ENCODE assay signal across 12 cellular contexts in genomic region chr16:89373355-89374110, GRCh38.
DNase-seq lines count a peak whose midpoint lies in the region; ATAC-seq and TF ChIP-seq lines count a peak whose summit lies in the region.
"Had no signal": no experiment of that assay in that cellular context is flagged by ENCODE, and none has a peak within 500 bp of the region (broad histone marks: within the 10 kb centered on the region; RNA-seq: fewer than 3 reads in every experiment).

No MANE protein-coding gene starts in this region.

- no peaks in the 10 kb centered on the region for H3K27me3 Mint-ChIP-seq in activated naive CD8-positive, alpha-beta T cell treated with anti-CD3 and anti-CD28 coated beads, Interleukin-2, amount 50 U/mL, for 24 hours
- peaks cover 17% of the 10 kb centered on the region for H3K27me3 Mint-ChIP-seq in HFFc6 (ENCODE audit: insufficient read depth)
- H3K27me3 Mint-ChIP-seq: activated naive CD8-positive, alpha-beta T cell treated with anti-CD3 and anti-CD28 coated beads, Interleukin-2, amount 10 ng/mL, durations not matched to agents 7 days and 5 days had no signal

- peak overlapping the region; percentile 6 for H3K9ac ChIP-seq in neuronal stem cell (ENCODE audit: low read depth, low read length, poor library complexity)

- peaks cover 44% of the 10 kb centered on the region for H3K79me1 ChIP-seq in neuronal stem cell (ENCODE audit: low read depth, low read length)

- no peak overlapping the region for H3K18ac ChIP-seq in neuronal stem cell (ENCODE audit: low read length)

- no peak overlapping the region for H3K23ac ChIP-seq in neuronal stem cell (ENCODE audit: low read depth, low read length, poor library complexity)

- H4K91ac ChIP-seq in neuronal stem cell (ENCODE audit: low read depth, low read length, poor library complexity): no peak overlapping the region

- WGBS in neuronal stem cell (ENCODE audit: extremely low coverage in 2 of 2, insufficient read length in 2 of 2, insufficient replicate concordance in 1 of 2), 2 donors: no CpG with 5 or more reads among the region's 32 CpGs

- no peak overlapping the region for H3K4me3 Mint-ChIP-seq in activated naive CD8-positive, alpha-beta T cell treated with anti-CD3 and anti-CD28 coated beads, Interleukin-2, amount 50 U/mL, for 24 hours
- H3K4me3 Mint-ChIP-seq in HFFc6: no peak overlapping the region
- H3K4me3 Mint-ChIP-seq: activated naive CD8-positive, alpha-beta T cell treated with anti-CD3 and anti-CD28 coated beads, Interleukin-2, amount 10 ng/mL, durations not matched to agents 7 days and 5 days had no signal

- H4K8ac ChIP-seq in neuronal stem cell (ENCODE audit: low read depth, low read length): no peak overlapping the region

- H3K27ac Mint-ChIP-seq in activated naive CD8-positive, alpha-beta T cell treated with anti-CD3 and anti-CD28 coated beads, Interleukin-2, amount 50 U/mL, for 24 hours: peak overlapping the region; percentile 49
- H3K27ac Mint-ChIP-seq in HFFc6: no peak overlapping the region

- H3K4me1 ChIP-seq in neuronal stem cell (ENCODE audit: control insufficient read depth in 2 of 2, insufficient read depth in 1 of 2, low read depth in 1 of 2, low read length in 2 of 2): peaks cover 0 to 27% of the 10 kb centered on the region in 2 donors

- H2BK120ac ChIP-seq in neuronal stem cell (ENCODE audit: low read depth, low read length): no peak overlapping the region

- H3K36me3 Mint-ChIP-seq in activated naive CD8-positive, alpha-beta T cell treated with anti-CD3 and anti-CD28 coated beads, Interleukin-2, amount 50 U/mL, for 24 hours (ENCODE audit: low read depth): peaks cover 20% of the 10 kb centered on the region
- H3K36me3 Mint-ChIP-seq in HFFc6 (ENCODE audit: low read depth): peaks cover 38% of the 10 kb centered on the region

- peaks cover 93% of the 10 kb centered on the region for H3K4me1 Mint-ChIP-seq in activated naive CD8-positive, alpha-beta T cell treated with anti-CD3 and anti-CD28 coated beads, Interleukin-2, amount 50 U/mL, for 24 hours
- peaks cover 35% of the 10 kb centered on the region for H3K4me1 Mint-ChIP-seq in HFFc6 (ENCODE audit: low read depth)

- no peak overlapping the region for H3K4ac ChIP-seq in neuronal stem cell (ENCODE audit: low read length)

- no peak overlapping the region for H3K4me2 ChIP-seq in neuronal stem cell (ENCODE audit: insufficient read depth, low read length, poor library complexity, severe bottlenecking)
- H3K4me2 ChIP-seq: PC-9 had no signal

- H3K9me3 Mint-ChIP-seq in activated naive CD8-positive, alpha-beta T cell treated with anti-CD3 and anti-CD28 coated beads, Interleukin-2, amount 50 U/mL, for 24 hours: no peaks in the 10 kb centered on the region
- H3K9me3 Mint-ChIP-seq in HFFc6: peaks cover 11% of the 10 kb centered on the region

- no peak overlapping the region for H2BK12ac ChIP-seq in neuronal stem cell (ENCODE audit: low read length)

- H2BK15ac ChIP-seq in neuronal stem cell (ENCODE audit: low read length): no peak overlapping the region

- ATAC-seq in activated naive CD8-positive, alpha-beta T cell treated with anti-CD3 and anti-CD28 coated beads, Interleukin-2, amount 50 U/mL, for 24 hours: no peak
- ATAC-seq in GM21367 (IDR thresholded peaks at IDR 0.05; ENCODE audit: unreplicated experiment) (no peak), GM21381 (IDR thresholded peaks at IDR 0.05; ENCODE audit: unreplicated experiment) (no peak)

- no peak for TF ChIP-seq CTCF in HFFc6 (IDR thresholded peaks at IDR 0.05)

- H3K14ac ChIP-seq in neuronal stem cell (ENCODE audit: low read length): no peak overlapping the region

- no peak overlapping the region for H2AFZ ChIP-seq in neuronal stem cell (ENCODE audit: low read length)
- H2AFZ ChIP-seq: PC-9 had no signal

- no peak overlapping the region for H3K27ac ChIP-seq in neuronal stem cell (replicated peaks; ENCODE audit: low read length)
- H3K27ac ChIP-seq: PC-9 had no signal

- no peak overlapping the region for H2AK5ac ChIP-seq in neuronal stem cell (ENCODE audit: low read depth, low read length)

- no peaks in the 10 kb centered on the region for H3K27me3 ChIP-seq in neuronal stem cell (ENCODE audit: control insufficient read depth in 3 of 3, insufficient read depth in 3 of 3, low read depth in 1 of 3, low read length in 3 of 3)

- no peak overlapping the region for H3K4me3 ChIP-seq in neuronal stem cell (ENCODE audit: low read length in 2 of 2)
- H3K4me3 ChIP-seq: PC-9 had no signal

- DNase-seq in A172 (ENCODE audit: low spot score) (peak; percentile 34), glomerular endothelial cell (ENCODE audit: extremely low read depth, low read depth, low spot score) (peak; percentile 79), neuronal stem cell (ENCODE audit: low spot score) (no peak), NCI-H345 (lab: John Stamatoyannopoulos, UW) (no peak), HFFc6 (no peak)
- DNase-seq in activated naive CD8-positive, alpha-beta T cell treated with anti-CD3 and anti-CD28 coated beads, Interleukin-2, amount 50 U/mL, for 24 hours: no peak
- DNase-seq: activated CD4-positive, CD25-positive, alpha-beta regulatory T cell treated with anti-CD3 and anti-CD28 coated beads, Interleukin-2, amount 50 U/mL, for 72 hours; activated naive CD8-positive, alpha-beta T cell treated with anti-CD3 and anti-CD28 coated beads, Interleukin-2, amount 10 ng/mL, durations not matched to agents 7 days and 5 days; NCI-H1436 treated with DMSO at 0.1 percent for 48 hours; PC-9 had no signal

- H2BK5ac ChIP-seq in neuronal stem cell (ENCODE audit: low read length): no peak overlapping the region

- peaks cover 0 to 43% of the 10 kb centered on the region in 2 donors for H3K36me3 ChIP-seq in neuronal stem cell (replicated peaks in 1 of 2; ENCODE audit: control insufficient read depth in 2 of 2, insufficient read depth in 2 of 2, low read length in 2 of 2)

- H3K9me3 ChIP-seq in neuronal stem cell (replicated peaks in 1 of 2; ENCODE audit: control insufficient read depth in 2 of 2, insufficient read depth in 1 of 2, low read depth in 1 of 2, low read length in 2 of 2): peaks cover 1 to 9% of the 10 kb centered on the region in 2 donors

Comparison
In these comparisons a context has a peak if more than half of its experiments do, and no peak if none do; other contexts are left out.
1. DNase-seq: peak in A172 (single experiment) and glomerular endothelial cell (single experiment); none in activated naive CD8-positive, alpha-beta T cell treated with anti-CD3 and anti-CD28 coated beads, Interleukin-2, amount 50 U/mL, for 24 hours (single experiment), neuronal stem cell (single experiment), NCI-H345 (single experiment) and HFFc6 (single experiment).